In genomic region chr9:114958021-114958846, GRCh38 we compare ENCODE assay signal across 8 cellular contexts. TPM values are rescaled to one million over a fixed set of nuclear protein-coding genes. Genes with fewer than 3 reads are reported as not detected.
A peak's percentile ranks its signal among the peaks of the same experiment; 100 is the strongest.
DNase-seq lines count a peak whose midpoint lies in the region; ATAC-seq, FAIRE-seq and TF ChIP-seq lines count a peak whose summit lies in the region.

No MANE protein-coding gene starts in this region.

- intact Hi-C loops in CD14-positive monocyte (cut with micrococcal nuclease) = loop anchor here (2.0 to 5.0 kb wide), 4 partner anchors 49 to 76 kb away; no protein-coding TSS in a partner anchor

- FAIRE-seq in small intestine (lab: Jason Lieb, UNC) = no peak

- no peak for TF ChIP-seq CTCF in CD14-positive monocyte (IDR thresholded peaks at IDR 0.05)

- DNase-seq in CD14-positive monocyte (ENCODE audit: low spot score) (peak; percentile 93), SKM-1 treated with dmso at 0.1 percent for 144 hours (lab: John Stamatoyannopoulos, UW; ENCODE audit: unreplicated experiment) (peak; percentile 59), small intestine (peak; percentile 13), OCI-M1 (lab: John Stamatoyannopoulos, UW) (no peak)
- no peak for DNase-seq in central memory CD8-positive, alpha-beta T cell (ENCODE audit: low spot score in 2 of 2)

- H3K4me1 Mint-ChIP-seq in CD14-positive monocyte = peaks cover 65% of the 10 kb centered on the region
- H3K4me1 Mint-ChIP-seq in central memory CD8-positive, alpha-beta T cell = peaks cover 5% of the 10 kb centered on the region

- peak overlapping the region; percentile 63 to 79 for H3K4me3 Mint-ChIP-seq in CD14-positive monocyte
- peak overlapping the region; percentile 41 for H3K4me3 Mint-ChIP-seq in central memory CD8-positive, alpha-beta T cell

- WGBS in small intestine, 3 donors = 66 to 84% (median 67%) methylated on average over 12 of the region's 12 CpGs

- H3K4me1 ChIP-seq in small intestine (ENCODE audit: control insufficient read depth in 2 of 2, insufficient read depth in 1 of 2, low read depth in 1 of 2, low read length in 1 of 2) = no peaks in the 10 kb centered on the region

- H3K27me3 ChIP-seq in small intestine (ENCODE audit: control insufficient read depth in 2 of 2, insufficient read depth in 2 of 2, low read length in 2 of 2) = peaks cover 0 to 1% of the 10 kb centered on the region in 2 donors

- peaks cover 24 to 33% of the 10 kb centered on the region in 2 donors for H3K36me3 Mint-ChIP-seq in CD14-positive monocyte
- H3K36me3 Mint-ChIP-seq in central memory CD8-positive, alpha-beta T cell (ENCODE audit: insufficient read depth) = peaks cover 2% of the 10 kb centered on the region

- H3K36me3 ChIP-seq in small intestine (ENCODE audit: control insufficient read depth in 2 of 2, insufficient read depth in 2 of 2, low read length in 2 of 2) = no peaks in the 10 kb centered on the region

- ATAC-seq in central memory CD8-positive, alpha-beta T cell (replicated peaks; ENCODE audit: extremely low read depth, poor library complexity, severe bottlenecking) = peak; percentile 40
- ATAC-seq in HG02938 (IDR thresholded peaks at IDR 0.05; ENCODE audit: unreplicated experiment) (no peak), HG03439 (IDR thresholded peaks at IDR 0.05; ENCODE audit: unreplicated experiment) (no peak), GM18502 (IDR thresholded peaks at IDR 0.05; ENCODE audit: poor library complexity, unreplicated experiment) (no peak)

- peak overlapping the region; percentile 96 to 100 (median 99) for H3K27ac Mint-ChIP-seq in CD14-positive monocyte
- H3K27ac Mint-ChIP-seq in central memory CD8-positive, alpha-beta T cell (ENCODE audit: low read depth) = peak overlapping the region; percentile 7

- no peak overlapping the region for H3K27ac ChIP-seq in small intestine (ENCODE audit: low read depth in 1 of 2, low read length in 1 of 2)

- peaks cover 23 to 40% (median 36%) of the 10 kb centered on the region in 7 donors for H3K9me3 Mint-ChIP-seq in CD14-positive monocyte
- H3K9me3 Mint-ChIP-seq in central memory CD8-positive, alpha-beta T cell = peaks cover 25% of the 10 kb centered on the region

- H3K9me3 ChIP-seq in small intestine (ENCODE audit: control insufficient read depth, low read depth) = no peaks in the 10 kb centered on the region

- no peak overlapping the region for H3K4me3 ChIP-seq in small intestine (ENCODE audit: low read depth in 1 of 2, low read length in 2 of 2)

- H3K27me3 Mint-ChIP-seq in CD14-positive monocyte (ENCODE audit: low read depth in 3 of 3) = peaks cover 0 to 9% (median 0%) of the 10 kb centered on the region in 3 donors
- H3K27me3 Mint-ChIP-seq in central memory CD8-positive, alpha-beta T cell = peaks cover 10% of the 10 kb centered on the region

RNA-seq across cellular contexts. Expression of gene TNFSF8, which starts 27.8 kb away (rescaled TPM):
- 10 to 100 TPM; 34.0 to 42.9 TPM for polyA plus RNA-seq in CD14-positive monocyte
- 1 to 10 TPM in 2 of 3 donors, not detected in 1; 1.1 to 1.2 TPM for polyA plus RNA-seq in small intestine

Comparison
In these comparisons a context has a peak if more than half of its experiments do, and no peak if none do; other contexts are left out.
1. DNase-seq: peak in CD14-positive monocyte (single experiment), SKM-1 treated with dmso at 0.1 percent for 144 hours (single experiment) and small intestine (single experiment); none in central memory CD8-positive, alpha-beta T cell (0 of 2) and OCI-M1 (single experiment).
2. RNA of gene TNFSF8, which starts 27.8 kb away (polyA plus RNA-seq): 34.0 to 42.9 TPM in CD14-positive monocyte; 1.1 to 1.2 TPM in small intestine; every median in the first group is over 10 times any median in the second.